ENCODE assay signal across 8 cellular contexts in genomic region chr3:10248184-10248983, GRCh38. TPM values are rescaled to one million over a fixed set of nuclear protein-coding genes. Genes with fewer than 3 reads are reported as not detected.
DNase-seq lines count a peak whose midpoint lies in the region; ATAC-seq, FAIRE-seq and TF ChIP-seq lines count a peak whose summit lies in the region.

TSS of gene TATDN2 (plus strand) at chr3:10248459. CDS start at chr3:10249201, 742 bp downstream.

- peaks cover 8 to 10% of the 10 kb centered on the region in 2 experiments for H3K36me3 ChIP-seq in keratinocyte (ENCODE audit: control insufficient read depth in 2 of 2, extremely low read depth in 1 of 2, insufficient read depth in 2 of 2, low read length in 2 of 2)

- peak within 1 kb of the TSS; percentile 22 for H2AFZ ChIP-seq in keratinocyte (ENCODE audit: control insufficient read depth, low read length)

- peak within 1 kb of the TSS; percentile 85 for H3K9ac ChIP-seq in keratinocyte (ENCODE audit: control insufficient read depth, extremely low read depth, insufficient read depth, low read length)

- peaks cover 14% of the 10 kb centered on the region for H3K4me1 ChIP-seq in keratinocyte (ENCODE audit: control insufficient read depth, extremely low read depth, insufficient read depth, low read length)

- dilution Hi-C loops in keratinocyte (cut with MboI; ENCODE audit: extremely low pct_ligation_motif_present, low sequenced_read_pairs), result no loop called here

- H3K27ac ChIP-seq in keratinocyte (ENCODE audit: control insufficient read depth, insufficient read depth, low read length), result peak within 1 kb of the TSS; percentile 83

- H3K27me3 ChIP-seq in keratinocyte (ENCODE audit: control insufficient read depth, extremely low read depth, insufficient read depth, low read length), result no peaks in the 10 kb centered on the region

- TF ChIP-seq CTCF in keratinocyte (optimal IDR thresholded peaks at IDR 0.05 in 1 of 3, IDR thresholded peaks at IDR 0.05 in 1 of 3, conservative IDR thresholded peaks at IDR 0.05 in 1 of 3; ENCODE audit: extremely low read depth in 1 of 3, insufficient read depth in 2 of 3, low read length in 3 of 3), result no peak

- H3K9me1 ChIP-seq in keratinocyte (ENCODE audit: control insufficient read depth, extremely low read depth, insufficient read depth, low read length), result no peaks in the 10 kb centered on the region

- peak; percentile 96 for DNase-seq in Ammon's horn (ENCODE audit: low spot score)
- peak; percentile 89 for DNase-seq in NCI-H460 (ENCODE audit: extremely low read depth, low read depth)
- peak; percentile 96 for DNase-seq in cerebellar cortex (ENCODE audit: low spot score)
- DNase-seq in keratinocyte (ENCODE audit: low read depth, low spot score), result peak; percentile 88
- DNase-seq in stimulated activated CD4-positive, alpha-beta T cell treated with anti-CD3 and anti-CD28 coated beads, Interleukin-12 subunit alpha, Interleukin-12 subunit beta, amount 100 ng/mL, for 48 hours (ENCODE audit: low read depth in 2 of 3, low spot score in 1 of 3), result peak; percentile 85 to 94 (median 91)

- peaks cover 33% of the 10 kb centered on the region for H3K79me2 ChIP-seq in keratinocyte (ENCODE audit: control insufficient read depth, insufficient read depth, low read length)

- peak within 1 kb of the TSS; percentile 90 for H3K4me2 ChIP-seq in keratinocyte (ENCODE audit: control insufficient read depth, extremely low read depth, insufficient read depth, low read depth, low read length)

- H3K4me3 ChIP-seq in keratinocyte (ENCODE audit: control insufficient read depth in 2 of 3, extremely low read depth in 1 of 3, insufficient read depth in 2 of 3, low read depth in 1 of 3, low read length in 3 of 3), result peak within 1 kb of the TSS; percentile 60 to 97 (median 95)

- FAIRE-seq in keratinocyte (lab: Jason Lieb, UNC), result peak; percentile 67

- peak; percentile 96 for ATAC-seq in HG03432 (IDR thresholded peaks at IDR 0.05; ENCODE audit: unreplicated experiment)
- ATAC-seq in activated CD4-positive, CD25-positive, alpha-beta regulatory T cell treated with anti-CD3 and anti-CD28 coated beads, Interleukin-2, amount 50 U/mL, for 24 hours, result peak; percentile 94 to 97

- H4K20me1 ChIP-seq in keratinocyte (ENCODE audit: control insufficient read depth, extremely low read depth, insufficient read depth, low read length), result no peaks in the 10 kb centered on the region

- H3K9me3 ChIP-seq in keratinocyte (ENCODE audit: control insufficient read depth, low read depth, low read length), result no peaks in the 10 kb centered on the region

- TF ChIP-seq POLR2A in GM19193 (IDR thresholded peaks at IDR 0.05; ENCODE audit: extremely low read depth, insufficient read depth, insufficient read length), result peak; percentile 91

RNA-seq across cellular contexts. Expression of gene TATDN2, which starts in this region (rescaled TPM):
- total RNA-seq in NCI-H460 (2014; rRNA removed; shearing (Covaris generic)), result 7.2 and 10.1 TPM in 2 replicates
- polyA plus RNA-seq in NCI-H460 (2014; cell fraction: nucleus; rRNA removed), result 8.6 and 8.8 TPM in 2 replicates
- 13.4 to 20.0 TPM (median 13.8 TPM) in 3 replicates for polyA plus RNA-seq in keratinocyte
- polyA plus RNA-seq in keratinocyte (2011; ENCODE audit: low read depth), result 3.3 TPM
- polyA plus RNA-seq in keratinocyte (2011; cell fraction: cytosol; rRNA removed), result 14.8 and 16.2 TPM in 2 replicates
- 21.0 and 21.4 TPM in 2 replicates for polyA plus RNA-seq in keratinocyte (2011; cell fraction: nucleus; rRNA removed)
- 13.3 and 26.3 TPM in 2 replicates for polyA plus RNA-seq in keratinocyte (2012; ENCODE audit: low replicate concordance)
- 28.0 to 33.6 TPM (median 29.8 TPM) in 3 replicates for polyA minus RNA-seq in keratinocyte
- 11.7 TPM for polyA minus RNA-seq in keratinocyte (2011; cell fraction: cytosol; rRNA and poly(A)+ RNA removed)
- polyA minus RNA-seq in keratinocyte (2011; cell fraction: nucleus; rRNA and poly(A)+ RNA removed), result 15.5 and 25.2 TPM in 2 replicates

Comparison
In these comparisons a context has a peak if more than half of its experiments do, and no peak if none do; other contexts are left out.
1. Peak in every context shown above with its lines: DNase-seq, ATAC-seq, H3K4me3 ChIP-seq and H3K27ac ChIP-seq.